8 cellular contexts compared by ENCODE assay signal in genomic region chr11:72609045-72609444, GRCh38.
DNase-seq lines count a peak whose midpoint lies in the region; ATAC-seq and TF ChIP-seq lines count a peak whose summit lies in the region.
"Had no signal": no experiment of that assay in that cellular context is flagged by ENCODE, and none has a peak within 500 bp of the region (broad histone marks: within the 10 kb centered on the region; RNA-seq: fewer than 3 reads in every experiment).

No MANE protein-coding gene starts in this region.

- no peak overlapping the region for H3K4me3 Mint-ChIP-seq in neural crest cell

- no peak overlapping the region for H3K4me3 ChIP-seq in body of pancreas

- no peak overlapping the region for H3K27ac Mint-ChIP-seq in neural crest cell (ENCODE audit: unreplicated experiment)

- DNase-seq in ELR (ENCODE audit: low read depth) (peak; percentile 48), body of pancreas (no peak), neural crest cell (ENCODE audit: low read depth, low spot score) (no peak), RWPE1 (ENCODE audit: low spot score) (no peak), NCI-H524 treated with DMSO at 0.1 percent for 48 hours (lab: John Stamatoyannopoulos, UW) (no peak)

- no peaks in the 10 kb centered on the region for H3K4me1 ChIP-seq in body of pancreas

- no peak overlapping the region for H3K27ac ChIP-seq in body of pancreas
- H3K27ac ChIP-seq in RWPE1: no peak overlapping the region
- H3K27ac ChIP-seq: epithelial cell of prostate had no signal

- WGBS in body of pancreas, 2 donors: 57 to 83% methylated on average over 4 of the region's 4 CpGs

- POLR2A ChIA-PET in RWPE1 (lab: Yijun Ruan, JAX; ENCODE audit: low non-redundant PET): no interaction called here

- H3K27me3 ChIP-seq in body of pancreas: no peaks in the 10 kb centered on the region

- H3K36me3 Mint-ChIP-seq in neural crest cell (ENCODE audit: low read depth): no peaks in the 10 kb centered on the region

- no peaks in the 10 kb centered on the region for H3K36me3 ChIP-seq in body of pancreas (replicated peaks in 1 of 2; ENCODE audit: insufficient read depth in 1 of 2, low read depth in 2 of 2)

- intact Hi-C loops in body of pancreas (cut with DNase I): no loop called here

- TF ChIP-seq POLR2A in body of pancreas (IDR thresholded peaks at IDR 0.05): no peak

- H3K9me3 Mint-ChIP-seq in neural crest cell: no peaks in the 10 kb centered on the region

- TF ChIP-seq CTCF in LNCAP (IDR thresholded peaks at IDR 0.05) (peak; percentile 53; the same call in 1 of the 2 replicates), body of pancreas (IDR thresholded peaks at IDR 0.05) (peak in 5 of 7 experiments; percentile 11 to 38 (median 25)), neural crest cell (conservative IDR thresholded peaks at IDR 0.05) (peak; percentile 62), RWPE1 (conservative IDR thresholded peaks at IDR 0.05; ENCODE audit: low read depth) (no peak)

- no peaks in the 10 kb centered on the region for H3K4me1 Mint-ChIP-seq in neural crest cell

- no peaks in the 10 kb centered on the region for H3K9me3 ChIP-seq in body of pancreas

- CTCF ChIA-PET in RWPE1 (lab: Yijun Ruan, JAX): interaction anchor here (0.9 kb wide), 1 partner anchor 12 kb away, joined by 3 read pairs; no protein-coding TSS in a partner anchor

- ATAC-seq in body of pancreas (no peak), GM19397 (IDR thresholded peaks at IDR 0.05; ENCODE audit: unreplicated experiment) (no peak)

- peaks cover 16% of the 10 kb centered on the region for H3K27me3 Mint-ChIP-seq in neural crest cell (ENCODE audit: low read depth)
